1 cellular context compared by ENCODE assay signal in the genomic region with DNA sequence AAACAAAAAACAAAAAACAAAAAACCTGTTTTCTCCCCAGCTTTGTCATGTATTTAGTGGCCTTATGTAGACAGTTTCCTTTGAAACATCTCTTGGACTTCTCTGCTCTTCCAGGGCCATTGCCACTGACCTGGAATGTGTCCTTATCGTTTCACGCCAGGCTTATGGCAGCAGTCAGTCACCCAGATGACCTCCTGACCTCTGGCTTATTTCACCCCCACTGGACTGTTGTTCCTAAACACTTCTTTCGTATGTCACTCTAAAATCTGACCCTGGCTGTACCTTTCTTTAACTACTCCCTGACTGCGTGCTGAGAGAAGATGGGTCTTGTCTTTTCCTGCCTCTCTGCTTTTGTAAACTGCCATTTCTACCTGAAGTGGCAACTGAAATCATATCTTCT.
TF ChIP-seq lines count a peak whose summit lies in the region.

No MANE protein-coding gene starts in this region.

TF ChIP-seq in K562, 482 proteins besides CTCF, POLR2A, EP300 and RAD21 (continued from another document and continues in another):
- TF ChIP-seq, protein P1, sequence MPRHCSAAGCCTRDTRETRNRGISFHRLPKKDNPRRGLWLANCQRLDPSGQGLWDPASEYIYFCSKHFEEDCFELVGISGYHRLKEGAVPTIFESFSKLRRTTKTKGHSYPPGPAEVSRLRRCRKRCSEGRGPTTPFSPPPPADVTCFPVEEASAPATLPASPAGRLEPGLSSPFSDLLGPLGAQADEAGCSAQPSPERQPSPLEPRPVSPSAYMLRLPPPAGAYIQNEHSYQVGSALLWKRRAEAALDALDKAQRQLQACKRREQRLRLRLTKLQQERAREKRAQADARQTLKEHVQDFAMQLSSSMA (CRISPR knock-in tag; IDR thresholded peaks at IDR 0.05) = no peak
- no peak for TF ChIP-seq ZNF696 (CRISPR knock-in tag; conservative IDR thresholded peaks at IDR 0.05)
- no peak for TF ChIP-seq PTBP1 (IDR thresholded peaks at IDR 0.05; ENCODE audit: low read depth, low read length)
- 0 out of 2 replicates have a peak, but pooled peaks have one; percentile 12 for TF ChIP-seq TOE1 (IDR thresholded peaks at IDR 0.05; ENCODE audit: borderline replicate concordance)
- no peak for TF ChIP-seq TOE1 (CRISPR knock-in tag; IDR thresholded peaks at IDR 0.05; ENCODE audit: borderline replicate concordance, low read depth)
- TF ChIP-seq, protein P2, sequence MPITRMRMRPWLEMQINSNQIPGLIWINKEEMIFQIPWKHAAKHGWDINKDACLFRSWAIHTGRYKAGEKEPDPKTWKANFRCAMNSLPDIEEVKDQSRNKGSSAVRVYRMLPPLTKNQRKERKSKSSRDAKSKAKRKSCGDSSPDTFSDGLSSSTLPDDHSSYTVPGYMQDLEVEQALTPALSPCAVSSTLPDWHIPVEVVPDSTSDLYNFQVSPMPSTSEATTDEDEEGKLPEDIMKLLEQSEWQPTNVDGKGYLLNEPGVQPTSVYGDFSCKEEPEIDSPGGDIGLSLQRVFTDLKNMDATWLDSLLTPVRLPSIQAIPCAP (CRISPR knock-in tag; IDR thresholded peaks at IDR 0.05; ENCODE audit: borderline replicate concordance) = no peak
- TF ChIP-seq, protein P3, sequence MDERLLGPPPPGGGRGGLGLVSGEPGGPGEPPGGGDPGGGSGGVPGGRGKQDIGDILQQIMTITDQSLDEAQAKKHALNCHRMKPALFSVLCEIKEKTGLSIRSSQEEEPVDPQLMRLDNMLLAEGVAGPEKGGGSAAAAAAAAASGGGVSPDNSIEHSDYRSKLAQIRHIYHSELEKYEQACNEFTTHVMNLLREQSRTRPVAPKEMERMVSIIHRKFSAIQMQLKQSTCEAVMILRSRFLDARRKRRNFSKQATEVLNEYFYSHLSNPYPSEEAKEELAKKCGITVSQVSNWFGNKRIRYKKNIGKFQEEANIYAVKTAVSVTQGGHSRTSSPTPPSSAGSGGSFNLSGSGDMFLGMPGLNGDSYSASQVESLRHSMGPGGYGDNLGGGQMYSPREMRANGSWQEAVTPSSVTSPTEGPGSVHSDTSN (CRISPR knock-in tag; IDR thresholded peaks at IDR 0.05; ENCODE audit: low read depth) = peak; percentile 73
- TF ChIP-seq, protein P3 (tag; conservative IDR thresholded peaks at IDR 0.05; ENCODE audit: low read depth) = peak; percentile 91
- TF ChIP-seq HNRNPL (IDR thresholded peaks at IDR 0.05; ENCODE audit: low read depth, low read length) = no peak
- TF ChIP-seq, protein P4, sequence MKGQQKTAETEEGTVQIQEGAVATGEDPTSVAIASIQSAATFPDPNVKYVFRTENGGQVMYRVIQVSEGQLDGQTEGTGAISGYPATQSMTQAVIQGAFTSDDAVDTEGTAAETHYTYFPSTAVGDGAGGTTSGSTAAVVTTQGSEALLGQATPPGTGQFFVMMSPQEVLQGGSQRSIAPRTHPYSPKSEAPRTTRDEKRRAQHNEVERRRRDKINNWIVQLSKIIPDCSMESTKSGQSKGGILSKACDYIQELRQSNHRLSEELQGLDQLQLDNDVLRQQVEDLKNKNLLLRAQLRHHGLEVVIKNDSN (CRISPR knock-in tag; IDR thresholded peaks at IDR 0.05) = no peak
- peak; percentile 84 for TF ChIP-seq NR2F6 (CRISPR knock-in tag; IDR thresholded peaks at IDR 0.05)
- TF ChIP-seq CBX5 (IDR thresholded peaks at IDR 0.05; ENCODE audit: borderline replicate concordance, low read depth) = no peak
- no peak for TF ChIP-seq WHSC1 (IDR thresholded peaks at IDR 0.05; ENCODE audit: low read length)
- TF ChIP-seq ZBED1 (IDR thresholded peaks at IDR 0.05) = 0 out of 2 replicates have a peak, but pooled peaks have one; percentile 45
- TF ChIP-seq, protein P5, sequence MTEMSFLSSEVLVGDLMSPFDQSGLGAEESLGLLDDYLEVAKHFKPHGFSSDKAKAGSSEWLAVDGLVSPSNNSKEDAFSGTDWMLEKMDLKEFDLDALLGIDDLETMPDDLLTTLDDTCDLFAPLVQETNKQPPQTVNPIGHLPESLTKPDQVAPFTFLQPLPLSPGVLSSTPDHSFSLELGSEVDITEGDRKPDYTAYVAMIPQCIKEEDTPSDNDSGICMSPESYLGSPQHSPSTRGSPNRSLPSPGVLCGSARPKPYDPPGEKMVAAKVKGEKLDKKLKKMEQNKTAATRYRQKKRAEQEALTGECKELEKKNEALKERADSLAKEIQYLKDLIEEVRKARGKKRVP (CRISPR knock-in tag; IDR thresholded peaks at IDR 0.05) = no peak
- TF ChIP-seq ZFPM2 (CRISPR knock-in tag; IDR thresholded peaks at IDR 0.05) = no peak
- no peak for TF ChIP-seq TCFL5 (CRISPR knock-in tag; conservative IDR thresholded peaks at IDR 0.05)
- TF ChIP-seq, protein P6, sequence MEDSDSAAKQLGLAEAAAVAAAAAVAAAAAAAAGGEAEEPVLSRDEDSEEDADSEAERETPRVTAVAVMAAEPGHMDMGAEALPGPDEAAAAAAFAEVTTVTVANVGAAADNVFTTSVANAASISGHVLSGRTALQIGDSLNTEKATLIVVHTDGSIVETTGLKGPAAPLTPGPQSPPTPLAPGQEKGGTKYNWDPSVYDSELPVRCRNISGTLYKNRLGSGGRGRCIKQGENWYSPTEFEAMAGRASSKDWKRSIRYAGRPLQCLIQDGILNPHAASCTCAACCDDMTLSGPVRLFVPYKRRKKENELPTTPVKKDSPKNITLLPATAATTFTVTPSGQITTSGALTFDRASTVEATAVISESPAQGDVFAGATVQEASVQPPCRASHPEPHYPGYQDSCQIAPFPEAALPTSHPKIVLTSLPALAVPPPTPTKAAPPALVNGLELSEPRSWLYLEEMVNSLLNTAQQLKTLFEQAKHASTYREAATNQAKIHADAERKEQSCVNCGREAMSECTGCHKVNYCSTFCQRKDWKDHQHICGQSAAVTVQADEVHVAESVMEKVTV (CRISPR knock-in tag; IDR thresholded peaks at IDR 0.05) = no peak
- TF ChIP-seq SMAD3 (CRISPR knock-in tag; conservative IDR thresholded peaks at IDR 0.05) = no peak
- 0 out of 2 replicates have a peak, but pooled peaks have one; percentile 45 for TF ChIP-seq PHF21A (IDR thresholded peaks at IDR 0.05; ENCODE audit: borderline replicate concordance, low read depth)
- no peak for TF ChIP-seq BRD4 (IDR thresholded peaks at IDR 0.05)
- TF ChIP-seq CREB1 (IDR thresholded peaks at IDR 0.05) = 0 out of 2 replicates have a peak, but pooled peaks have one; percentile 28
- TF ChIP-seq CREB1 (CRISPR knock-in tag; IDR thresholded peaks at IDR 0.05) = no peak
- TF ChIP-seq POLR2B (IDR thresholded peaks at IDR 0.05; ENCODE audit: low read depth, partially characterized antibody) = no peak
- TF ChIP-seq, protein P7, sequence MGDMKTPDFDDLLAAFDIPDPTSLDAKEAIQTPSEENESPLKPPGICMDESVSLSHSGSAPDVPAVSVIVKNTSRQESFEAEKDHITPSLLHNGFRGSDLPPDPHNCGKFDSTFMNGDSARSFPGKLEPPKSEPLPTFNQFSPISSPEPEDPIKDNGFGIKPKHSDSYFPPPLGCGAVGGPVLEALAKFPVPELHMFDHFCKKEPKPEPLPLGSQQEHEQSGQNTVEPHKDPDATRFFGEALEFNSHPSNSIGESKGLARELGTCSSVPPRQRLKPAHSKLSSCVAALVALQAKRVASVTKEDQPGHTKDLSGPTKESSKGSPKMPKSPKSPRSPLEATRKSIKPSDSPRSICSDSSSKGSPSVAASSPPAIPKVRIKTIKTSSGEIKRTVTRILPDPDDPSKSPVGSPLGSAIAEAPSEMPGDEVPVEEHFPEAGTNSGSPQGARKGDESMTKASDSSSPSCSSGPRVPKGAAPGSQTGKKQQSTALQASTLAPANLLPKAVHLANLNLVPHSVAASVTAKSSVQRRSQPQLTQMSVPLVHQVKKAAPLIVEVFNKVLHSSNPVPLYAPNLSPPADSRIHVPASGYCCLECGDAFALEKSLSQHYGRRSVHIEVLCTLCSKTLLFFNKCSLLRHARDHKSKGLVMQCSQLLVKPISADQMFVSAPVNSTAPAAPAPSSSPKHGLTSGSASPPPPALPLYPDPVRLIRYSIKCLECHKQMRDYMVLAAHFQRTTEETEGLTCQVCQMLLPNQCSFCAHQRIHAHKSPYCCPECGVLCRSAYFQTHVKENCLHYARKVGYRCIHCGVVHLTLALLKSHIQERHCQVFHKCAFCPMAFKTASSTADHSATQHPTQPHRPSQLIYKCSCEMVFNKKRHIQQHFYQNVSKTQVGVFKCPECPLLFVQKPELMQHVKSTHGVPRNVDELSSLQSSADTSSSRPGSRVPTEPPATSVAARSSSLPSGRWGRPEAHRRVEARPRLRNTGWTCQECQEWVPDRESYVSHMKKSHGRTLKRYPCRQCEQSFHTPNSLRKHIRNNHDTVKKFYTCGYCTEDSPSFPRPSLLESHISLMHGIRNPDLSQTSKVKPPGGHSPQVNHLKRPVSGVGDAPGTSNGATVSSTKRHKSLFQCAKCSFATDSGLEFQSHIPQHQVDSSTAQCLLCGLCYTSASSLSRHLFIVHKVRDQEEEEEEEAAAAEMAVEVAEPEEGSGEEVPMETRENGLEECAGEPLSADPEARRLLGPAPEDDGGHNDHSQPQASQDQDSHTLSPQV (IDR thresholded peaks at IDR 0.05) = no peak
- TF ChIP-seq, protein P8, sequence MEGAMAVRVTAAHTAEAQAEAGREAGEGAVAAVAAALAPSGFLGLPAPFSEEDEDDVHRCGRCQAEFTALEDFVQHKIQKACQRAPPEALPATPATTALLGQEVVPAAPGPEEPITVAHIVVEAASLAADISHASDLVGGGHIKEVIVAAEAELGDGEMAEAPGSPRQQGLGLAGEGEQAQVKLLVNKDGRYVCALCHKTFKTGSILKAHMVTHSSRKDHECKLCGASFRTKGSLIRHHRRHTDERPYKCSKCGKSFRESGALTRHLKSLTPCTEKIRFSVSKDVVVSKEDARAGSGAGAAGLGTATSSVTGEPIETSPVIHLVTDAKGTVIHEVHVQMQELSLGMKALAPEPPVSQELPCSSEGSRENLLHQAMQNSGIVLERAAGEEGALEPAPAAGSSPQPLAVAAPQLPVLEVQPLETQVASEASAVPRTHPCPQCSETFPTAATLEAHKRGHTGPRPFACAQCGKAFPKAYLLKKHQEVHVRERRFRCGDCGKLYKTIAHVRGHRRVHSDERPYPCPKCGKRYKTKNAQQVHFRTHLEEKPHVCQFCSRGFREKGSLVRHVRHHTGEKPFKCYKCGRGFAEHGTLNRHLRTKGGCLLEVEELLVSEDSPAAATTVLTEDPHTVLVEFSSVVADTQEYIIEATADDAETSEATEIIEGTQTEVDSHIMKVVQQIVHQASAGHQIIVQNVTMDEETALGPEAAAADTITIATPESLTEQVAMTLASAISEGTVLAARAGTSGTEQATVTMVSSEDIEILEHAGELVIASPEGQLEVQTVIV (CRISPR knock-in tag; IDR thresholded peaks at IDR 0.05; ENCODE audit: borderline replicate concordance) = no peak
- TF ChIP-seq, protein P9, sequence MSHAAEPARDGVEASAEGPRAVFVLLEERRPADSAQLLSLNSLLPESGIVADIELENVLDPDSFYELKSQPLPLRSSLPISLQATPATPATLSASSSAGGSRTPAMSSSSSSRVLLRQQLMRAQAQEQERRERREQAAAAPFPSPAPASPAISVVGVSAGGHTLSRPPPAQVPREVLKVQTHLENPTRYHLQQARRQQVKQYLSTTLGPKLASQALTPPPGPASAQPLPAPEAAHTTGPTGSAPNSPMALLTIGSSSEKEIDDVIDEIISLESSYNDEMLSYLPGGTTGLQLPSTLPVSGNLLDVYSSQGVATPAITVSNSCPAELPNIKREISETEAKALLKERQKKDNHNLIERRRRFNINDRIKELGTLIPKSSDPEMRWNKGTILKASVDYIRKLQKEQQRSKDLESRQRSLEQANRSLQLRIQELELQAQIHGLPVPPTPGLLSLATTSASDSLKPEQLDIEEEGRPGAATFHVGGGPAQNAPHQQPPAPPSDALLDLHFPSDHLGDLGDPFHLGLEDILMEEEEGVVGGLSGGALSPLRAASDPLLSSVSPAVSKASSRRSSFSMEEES (CRISPR knock-in tag; IDR thresholded peaks at IDR 0.05) = no peak
- TF ChIP-seq NCOA1 (IDR thresholded peaks at IDR 0.05; ENCODE audit: low read depth) = no peak
- TF ChIP-seq, protein P10, sequence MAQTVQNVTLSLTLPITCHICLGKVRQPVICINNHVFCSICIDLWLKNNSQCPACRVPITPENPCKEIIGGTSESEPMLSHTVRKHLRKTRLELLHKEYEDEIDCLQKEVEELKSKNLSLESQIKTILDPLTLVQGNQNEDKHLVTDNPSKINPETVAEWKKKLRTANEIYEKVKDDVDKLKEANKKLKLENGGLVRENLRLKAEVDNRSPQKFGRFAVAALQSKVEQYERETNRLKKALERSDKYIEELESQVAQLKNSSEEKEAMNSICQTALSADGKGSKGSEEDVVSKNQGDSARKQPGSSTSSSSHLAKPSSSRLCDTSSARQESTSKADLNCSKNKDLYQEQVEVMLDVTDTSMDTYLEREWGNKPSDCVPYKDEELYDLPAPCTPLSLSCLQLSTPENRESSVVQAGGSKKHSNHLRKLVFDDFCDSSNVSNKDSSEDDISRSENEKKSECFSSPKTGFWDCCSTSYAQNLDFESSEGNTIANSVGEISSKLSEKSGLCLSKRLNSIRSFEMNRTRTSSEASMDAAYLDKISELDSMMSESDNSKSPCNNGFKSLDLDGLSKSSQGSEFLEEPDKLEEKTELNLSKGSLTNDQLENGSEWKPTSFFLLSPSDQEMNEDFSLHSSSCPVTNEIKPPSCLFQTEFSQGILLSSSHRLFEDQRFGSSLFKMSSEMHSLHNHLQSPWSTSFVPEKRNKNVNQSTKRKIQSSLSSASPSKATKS (CRISPR knock-in tag; IDR thresholded peaks at IDR 0.05) = no peak
- TF ChIP-seq, protein P11, sequence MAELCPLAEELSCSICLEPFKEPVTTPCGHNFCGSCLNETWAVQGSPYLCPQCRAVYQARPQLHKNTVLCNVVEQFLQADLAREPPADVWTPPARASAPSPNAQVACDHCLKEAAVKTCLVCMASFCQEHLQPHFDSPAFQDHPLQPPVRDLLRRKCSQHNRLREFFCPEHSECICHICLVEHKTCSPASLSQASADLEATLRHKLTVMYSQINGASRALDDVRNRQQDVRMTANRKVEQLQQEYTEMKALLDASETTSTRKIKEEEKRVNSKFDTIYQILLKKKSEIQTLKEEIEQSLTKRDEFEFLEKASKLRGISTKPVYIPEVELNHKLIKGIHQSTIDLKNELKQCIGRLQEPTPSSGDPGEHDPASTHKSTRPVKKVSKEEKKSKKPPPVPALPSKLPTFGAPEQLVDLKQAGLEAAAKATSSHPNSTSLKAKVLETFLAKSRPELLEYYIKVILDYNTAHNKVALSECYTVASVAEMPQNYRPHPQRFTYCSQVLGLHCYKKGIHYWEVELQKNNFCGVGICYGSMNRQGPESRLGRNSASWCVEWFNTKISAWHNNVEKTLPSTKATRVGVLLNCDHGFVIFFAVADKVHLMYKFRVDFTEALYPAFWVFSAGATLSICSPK (IDR thresholded peaks at IDR 0.05; ENCODE audit: borderline replicate concordance) = no peak
- TF ChIP-seq SRSF9 (IDR thresholded peaks at IDR 0.05; ENCODE audit: borderline replicate concordance, low read depth, low read length) = no peak
- no peak for TF ChIP-seq SP2 (IDR thresholded peaks at IDR 0.05; ENCODE audit: extremely low read depth, low read depth, low read length, poor library complexity, severe bottlenecking)
- TF ChIP-seq ZNF239 (CRISPR knock-in tag; IDR thresholded peaks at IDR 0.05) = no peak
